In the genomic region with DNA sequence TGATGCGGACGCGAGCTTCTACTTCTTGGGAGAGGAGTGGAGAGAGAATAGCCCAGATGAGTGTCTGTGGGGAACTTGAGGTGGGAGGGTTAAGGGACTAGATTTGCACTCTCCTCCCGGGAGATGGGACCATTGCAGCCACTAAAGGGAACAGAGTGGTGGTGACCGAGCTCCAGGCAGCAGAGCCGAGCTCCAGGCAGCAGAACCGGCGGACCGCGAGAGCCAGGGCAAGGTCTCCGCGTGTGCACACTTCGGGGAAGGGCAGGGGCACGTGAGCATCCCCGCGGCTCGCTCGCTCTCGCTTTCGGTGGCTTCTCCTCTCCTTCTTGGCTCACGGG, we compare ENCODE assay signal across 9 cellular contexts. TPM values are rescaled to one million over a fixed set of nuclear protein-coding genes. Genes with fewer than 3 reads are reported as not detected.
A peak's percentile ranks its signal among the peaks of the same experiment; 100 is the strongest.
DNase-seq lines count a peak whose midpoint lies in the region; TF ChIP-seq lines count a peak whose summit lies in the region.
"Had no signal": no experiment of that assay in that cellular context is flagged by ENCODE, and none has a peak within 500 bp of the region (broad histone marks: within the 10 kb centered on the region; RNA-seq: fewer than 3 reads in every experiment).

No MANE protein-coding gene starts in this region.

- H3K27ac Mint-ChIP-seq in activated naive CD8-positive, alpha-beta T cell treated with anti-CD3 and anti-CD28 coated beads for 36 hours: no peak overlapping the region

- peak overlapping the region; percentile 57 for H3K4me3 Mint-ChIP-seq in activated naive CD8-positive, alpha-beta T cell treated with anti-CD3 and anti-CD28 coated beads for 36 hours

- POLR2A ChIA-PET in GM10248 (lab: Yijun Ruan, JAX): no interaction called here

- H3K4me1 ChIP-seq in stomach: peaks cover 12 to 25% (median 22%) of the 10 kb centered on the region in 4 donors

- intact Hi-C loops in stomach (cut with DNase I; ENCODE audit: low total_unique reads): no loop called here

- H3K27me3 ChIP-seq in stomach: peaks cover 0 to 100% (median 39%) of the 10 kb centered on the region in 3 donors

- TF ChIP-seq CTCF in stomach (IDR thresholded peaks at IDR 0.05): no peak
- TF ChIP-seq CTCF in GM10248 (IDR thresholded peaks at IDR 0.05; ENCODE audit: control extremely low read depth, extremely low read depth, low read depth, missing control alignments): no peak

- H3K27me3 Mint-ChIP-seq in activated naive CD8-positive, alpha-beta T cell treated with anti-CD3 and anti-CD28 coated beads for 36 hours: peaks cover 73% of the 10 kb centered on the region

- H3K4me1 Mint-ChIP-seq in activated naive CD8-positive, alpha-beta T cell treated with anti-CD3 and anti-CD28 coated beads for 36 hours: peaks cover 10% of the 10 kb centered on the region

- no peak for TF ChIP-seq POLR2A in stomach (IDR thresholded peaks at IDR 0.05)

- no peak for TF ChIP-seq EP300 in stomach (IDR thresholded peaks at IDR 0.05)

- DNase-seq in NCI-H1417 (lab: John Stamatoyannopoulos, UW): peak in 2 of 3 experiments; percentile 62 to 67
- no peak for DNase-seq in NCI-H1417 treated with DMSO at 0.1 percent for 48 hours (lab: John Stamatoyannopoulos, UW)
- DNase-seq in activated naive CD8-positive, alpha-beta T cell treated with anti-CD3 and anti-CD28 coated beads for 36 hours: no peak
- peak; percentile 56 for DNase-seq in iPS-NIHi11 (ENCODE audit: low spot score)
- DNase-seq in stomach: no peak
- DNase-seq in GM10248 (ENCODE audit: extremely low spot score): no peak
- DNase-seq in stimulated activated naive CD4-positive, alpha-beta T cell (lab: John Stamatoyannopoulos, UW): no peak
- DNase-seq in NCI-H2029 (lab: John Stamatoyannopoulos, UW): no peak

- WGBS in stomach, 5 donors: 0 to 3% (median 2%) methylated on average over 18 to 21 of the region's 21 CpGs

- H3K36me3 ChIP-seq in stomach: no peaks in the 10 kb centered on the region
- H3K36me3 ChIP-seq: neutrophil had no signal

- no peaks in the 10 kb centered on the region for H3K9me3 Mint-ChIP-seq in activated naive CD8-positive, alpha-beta T cell treated with anti-CD3 and anti-CD28 coated beads for 36 hours

- CTCF ChIA-PET in GM10248 (lab: Yijun Ruan, JAX): interaction anchor here (1.6 kb wide), 1 partner anchor 9 kb away, joined by 9 read pairs; no protein-coding TSS in a partner anchor

- no peaks in the 10 kb centered on the region for H3K9me3 ChIP-seq in stomach
- H3K9me3 ChIP-seq: neutrophil had no signal

- no peaks in the 10 kb centered on the region for H3K36me3 Mint-ChIP-seq in activated naive CD8-positive, alpha-beta T cell treated with anti-CD3 and anti-CD28 coated beads for 36 hours

- H3K27ac ChIP-seq in stomach: no peak overlapping the region
- H3K27ac ChIP-seq: neutrophil had no signal

- peak overlapping the region; percentile 48 to 78 (median 54) for H3K4me3 ChIP-seq in stomach

RNA-seq across cellular contexts. Expression of a gene that starts 1.1 kb away (rescaled TPM):
- total RNA-seq in activated naive CD8-positive, alpha-beta T cell treated with anti-CD3 and anti-CD28 coated beads for 36 hours: not detected
- 1 to 10 TPM in 2 of 5 donors, not detected in 3; 1.7 to 5.8 TPM for total RNA-seq in stomach
- under 1 TPM in 2 of 3 donors, not detected in 1; 0.08 to 0.12 TPM for polyA plus RNA-seq in stomach

RNA-seq across cellular contexts. Expression of a gene that starts 46.0 kb away (rescaled TPM):
- under 1 TPM; 0.42 to 0.45 TPM for total RNA-seq in activated naive CD8-positive, alpha-beta T cell treated with anti-CD3 and anti-CD28 coated beads for 36 hours
- total RNA-seq in stomach: 10 to 100 TPM in 1 of 5 donors, 1 to 10 TPM in 2, not detected in 2; 3.6 to 11.2 (median 6.7) TPM
- polyA plus RNA-seq in stomach: 1 to 10 TPM in 1 of 3 donors, under 1 TPM in 2; 0.85 to 2.6 (median 0.93) TPM

Comparison
In these comparisons a context has a peak if more than half of its experiments do, and no peak if none do; other contexts are left out.
1. DNase-seq: peak in NCI-H1417 (2 of 3) and iPS-NIHi11 (single experiment); none in NCI-H1417 treated with DMSO at 0.1 percent for 48 hours (single experiment), activated naive CD8-positive, alpha-beta T cell treated with anti-CD3 and anti-CD28 coated beads for 36 hours (single experiment), stomach (single experiment), GM10248 (single experiment), stimulated activated naive CD4-positive, alpha-beta T cell (0 of 6) and NCI-H2029 (single experiment).